Comparison of ENCODE assay signal across 11 cellular contexts in genomic region chr21:44303490-44303981, GRCh38. TPM values are rescaled to one million over a fixed set of nuclear protein-coding genes. Genes with fewer than 3 reads are reported as not detected.
DNase-seq lines count a peak whose midpoint lies in the region; ATAC-seq and FAIRE-seq lines count a peak whose summit lies in the region.
"Had no signal": no experiment of that assay in that cellular context is flagged by ENCODE, and none has a peak within 500 bp of the region (broad histone marks: within the 10 kb centered on the region; RNA-seq: fewer than 3 reads in every experiment).

No MANE protein-coding gene starts in this region.

- peak; percentile 61 for ATAC-seq in left colon

- DNase-seq in RCC 7860 (ENCODE audit: low spot score) (peak; percentile 31), left colon (peak; percentile 85 to 86), NCI-H1930 (lab: John Stamatoyannopoulos, UW) (no peak), AML-193 (lab: John Stamatoyannopoulos, UW) (no peak), NCI-H2029 (lab: John Stamatoyannopoulos, UW) (no peak)
- DNase-seq: activated CD4-positive, alpha-beta T cell treated with anti-CD3 and anti-CD28 coated beads, Interleukin-2, amount 50 U/mL, for 4 hours; KBM-7; NCI-H69 had no signal

- intact Hi-C loops in left colon (cut with DNase I, micrococcal nuclease): no loop called here

- H3K27ac ChIP-seq in BLaER1: peak overlapping the region; percentile 75
- H3K27ac ChIP-seq: right atrium auricular region had no signal

- H3K4me1 ChIP-seq in BLaER1: peaks cover 88% of the 10 kb centered on the region

- H3K4me2 ChIP-seq in BLaER1: peak overlapping the region; percentile 99

- H3K4me3 ChIP-seq in BLaER1: peak overlapping the region; percentile 84; the same call in 1 of the 2 replicates
- H3K4me3 ChIP-seq: coronary artery, right atrium auricular region had no signal

- H3K36me3 ChIP-seq in BLaER1: peaks cover 32% of the 10 kb centered on the region

- peak overlapping the region; percentile 67 for H3K9ac ChIP-seq in BLaER1

- H3K27me3 ChIP-seq in BLaER1: no peaks in the 10 kb centered on the region
- H3K27me3 ChIP-seq: right atrium auricular region had no signal

- FAIRE-seq in RCC 7860 (lab: Jason Lieb, UNC): peak; percentile 53

- no peaks in the 10 kb centered on the region for H3K9me3 ChIP-seq in BLaER1
- H3K9me3 ChIP-seq: right atrium auricular region had no signal

- peaks cover 81% of the 10 kb centered on the region for H4K20me1 ChIP-seq in BLaER1

RNA-seq across cellular contexts. Expression of gene PFKL, which starts 3.7 kb away (rescaled TPM):
- 100 to 1,000 TPM; 239 to 245 TPM for total RNA-seq in left colon

RNA-seq across cellular contexts. Expression of gene AIRE, which starts 17.9 kb away (rescaled TPM):
- total RNA-seq in left colon: under 1 TPM; 0.18 to 0.20 TPM
- total RNA-seq: right atrium auricular region had no signal

RNA-seq across cellular contexts. Expression of gene CFAP410, which starts 35.7 kb away (rescaled TPM):
- total RNA-seq in left colon: 10 to 100 TPM; 21.4 to 24.7 TPM

RNA-seq across cellular contexts. Expression of gene DNMT3L, which starts 41.8 kb away (rescaled TPM):
- not detected for total RNA-seq in left colon
- total RNA-seq: right atrium auricular region had no signal

RNA-seq across cellular contexts. Expression of gene TRPM2, which starts 49.9 kb away (rescaled TPM):
- total RNA-seq in left colon: 1 to 10 TPM; 3.3 to 5.4 TPM

Comparison
In these comparisons a context has a peak if more than half of its experiments do, and no peak if none do; other contexts are left out.
1. DNase-seq: peak in RCC 7860 (single experiment) and left colon (2 of 2); none in NCI-H1930 (0 of 2), AML-193 (0 of 2) and NCI-H2029 (single experiment).